In the genomic region with DNA sequence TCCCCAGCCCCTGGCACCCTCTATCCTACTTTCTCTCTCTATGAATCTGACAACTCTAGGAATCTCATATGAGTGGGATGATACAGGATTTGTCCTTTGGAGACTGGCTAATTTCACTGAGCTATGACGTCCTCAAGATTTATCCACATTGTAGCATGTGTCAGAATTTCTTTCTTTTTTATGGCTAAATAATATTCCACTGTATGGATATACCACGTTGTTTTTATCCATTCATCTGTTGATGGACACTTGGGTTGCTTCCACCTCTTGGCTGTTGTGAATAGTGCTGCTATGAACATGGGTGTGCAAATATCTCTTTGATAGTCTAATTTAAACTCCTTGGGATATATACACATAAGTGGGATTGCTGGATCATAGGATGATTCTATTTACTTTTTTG, we compare ENCODE assay signal across 29 cellular contexts.
"Had no signal": no experiment of that assay in that cellular context is flagged by ENCODE, and none has a peak within 500 bp of the region (broad histone marks: within the 10 kb centered on the region; RNA-seq: fewer than 3 reads in every experiment).

No MANE protein-coding gene starts in this region.

- H3K79me2 ChIP-seq: hepatocyte had no signal

- H3K9me3 Mint-ChIP-seq: effector memory CD8-positive, alpha-beta T cell had no signal

- H2AFZ ChIP-seq: hepatocyte had no signal

- ATAC-seq: effector memory CD8-positive, alpha-beta T cell; esophagus mucosa; foreskin keratinocyte; gastrocnemius medialis; gastroesophageal sphincter; heart left ventricle; heart right ventricle had no signal

- H3K4me1 ChIP-seq: esophagus muscularis mucosa, esophagus squamous epithelium, foreskin keratinocyte, gastrocnemius medialis, gastroesophageal sphincter had no signal

- H3K4me3 Mint-ChIP-seq: dendritic cell treated with granulocyte-macrophage colony-stimulating factor and Interleukin-4, amounts not matched to agents 40 ng/mL and 50 ng/mL, for 4 days; effector memory CD8-positive, alpha-beta T cell; endodermal cell had no signal

- H3K36me3 ChIP-seq: esophagus muscularis mucosa, esophagus squamous epithelium, gastrocnemius medialis, gastroesophageal sphincter, heart left ventricle, heart right ventricle had no signal

- H3K27ac ChIP-seq: coronary artery, dorsolateral prefrontal cortex, epithelial cell of prostate, esophagus muscularis mucosa, esophagus squamous epithelium, foreskin keratinocyte, gastrocnemius medialis, gastroesophageal sphincter, heart left ventricle, heart right ventricle, hepatocyte had no signal

- H3K9me3 ChIP-seq: gastrocnemius medialis had no signal

- DNase-seq: cortex of kidney; dermis blood vessel endothelial cell; dorsolateral prefrontal cortex; effector CD4-positive, alpha-beta T cell; effector CD8-positive, alpha-beta T cell; effector memory CD4-positive, alpha-beta T cell; effector memory CD8-positive, alpha-beta T cell; endodermal cell; erythroblast; esophagus squamous epithelium; foreskin fibroblast; foreskin keratinocyte; foreskin melanocyte; gastrocnemius medialis; glutamatergic neuron; head of caudate nucleus; heart left ventricle; heart right ventricle; hippocampal formation had no signal

- H3K4me3 ChIP-seq: coronary artery, dorsolateral prefrontal cortex, esophagus muscularis mucosa, esophagus squamous epithelium, gastrocnemius medialis, gastroesophageal sphincter, heart left ventricle, heart right ventricle, hepatocyte had no signal

- FAIRE-seq: endometrium, endothelial cell of umbilical vein, frontal cortex had no signal

- H3K4me2 ChIP-seq: hepatocyte had no signal

- H3K27ac Mint-ChIP-seq: dendritic cell treated with granulocyte-macrophage colony-stimulating factor and Interleukin-4, amounts not matched to agents 40 ng/mL and 50 ng/mL, for 4 days; effector memory CD8-positive, alpha-beta T cell; endodermal cell had no signal

- H3K27me3 ChIP-seq: dorsolateral prefrontal cortex, esophagus muscularis mucosa, esophagus squamous epithelium, foreskin keratinocyte, gastrocnemius medialis, gastroesophageal sphincter, heart left ventricle, heart right ventricle, hepatocyte had no signal
